In genomic region chr14:61525293-61526011, GRCh38 we compare ENCODE assay signal across 1 cellular context.
TF ChIP-seq lines count a peak whose summit lies in the region.

No MANE protein-coding gene starts in this region.

TF ChIP-seq in HCT116, 20 proteins besides CTCF, POLR2A, EP300 and RAD21 (continued from another document):
- TF ChIP-seq MAX (IDR thresholded peaks at IDR 0.05): peak; percentile 64; the same call in 1 of the 2 replicates
- no peak for TF ChIP-seq ZNF274 (IDR thresholded peaks at IDR 0.05; ENCODE audit: low read depth, low read length)
- peak; percentile 96 for TF ChIP-seq CEBPB (IDR thresholded peaks at IDR 0.05; ENCODE audit: low read depth)
- TF ChIP-seq POLR2AphosphoS5 (IDR thresholded peaks at IDR 0.05; ENCODE audit: low read depth, low read length): peak; percentile 65
- TF ChIP-seq YY1 (IDR thresholded peaks at IDR 0.05; ENCODE audit: extremely low read depth, insufficient replicate concordance, low read depth, low read length): peak; percentile 30
- no peak; the same call in 1 of the 2 replicates for TF ChIP-seq ELF1 (IDR thresholded peaks at IDR 0.05; ENCODE audit: borderline replicate concordance, low read depth)
- TF ChIP-seq CBX3 (IDR thresholded peaks at IDR 0.05; ENCODE audit: low read depth): peak; percentile 96
- no peak for TF ChIP-seq EZH2 (IDR thresholded peaks at IDR 0.05)
TF ChIP-seq in HCT116: peak in this region for 12.
